Comparison of ENCODE assay signal across 7 cellular contexts in the genomic region with DNA sequence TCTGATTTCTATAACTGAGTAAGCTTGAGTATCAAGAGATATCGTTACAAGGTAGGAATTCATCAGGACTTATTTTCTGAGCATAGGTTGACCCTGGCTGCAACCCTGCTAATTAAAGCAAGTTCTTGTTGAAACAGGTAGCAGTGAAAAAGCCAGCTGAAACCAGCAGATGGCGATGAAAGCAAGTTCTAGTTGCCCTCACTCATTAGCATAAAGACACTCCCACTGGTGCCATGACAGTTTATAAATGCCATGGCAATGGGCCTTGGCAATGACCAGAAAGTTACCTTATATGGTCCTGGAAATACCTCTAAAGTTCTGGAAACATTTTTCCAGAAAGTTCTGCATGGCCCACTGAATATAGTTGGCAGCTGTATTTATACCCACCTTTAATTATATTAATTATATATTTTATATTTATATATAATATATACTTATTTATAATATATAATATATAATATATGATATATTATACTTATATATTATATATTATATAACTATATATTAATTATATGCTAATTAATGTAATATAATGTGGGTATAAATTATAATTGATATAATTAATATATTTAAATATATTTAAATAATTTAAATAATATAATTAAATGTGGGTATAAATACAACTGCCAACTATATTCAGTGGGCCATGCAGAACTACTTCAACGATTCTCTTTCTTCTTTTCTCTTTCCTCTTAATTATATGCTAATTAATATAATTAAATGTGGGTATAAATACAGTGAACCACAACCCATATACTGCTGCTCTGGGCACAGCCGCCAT.
DNase-seq lines count a peak whose midpoint lies in the region; ATAC-seq and TF ChIP-seq lines count a peak whose summit lies in the region.

No MANE protein-coding gene starts in this region.

- 75 to 86% (median 85%) methylated on average over 4 of the region's 4 CpGs for WGBS in adrenal gland, 4 donors
- 83 to 89% methylated on average over 4 of the region's 4 CpGs for WGBS in tibial nerve, 2 donors

- H3K4me1 ChIP-seq in adrenal gland (replicated peaks in 1 of 2) = no peaks in the 10 kb centered on the region
- H3K4me1 ChIP-seq in tibial nerve = no peaks in the 10 kb centered on the region

- TF ChIP-seq EP300 in neural cell (conservative IDR thresholded peaks at IDR 0.05; ENCODE audit: poor library complexity, severe bottlenecking) (no peak), tibial nerve (IDR thresholded peaks at IDR 0.05) (no peak)

- in situ Hi-C loops in GM13977 (cut with MboI; ENCODE audit: low pct_unique_long_range_greater_than_20kb, low sequenced_read_pairs, unreplicated experiment) = no loop called here

- TF ChIP-seq RAD21 in neural cell (conservative IDR thresholded peaks at IDR 0.05) = no peak

- H3K27me3 ChIP-seq in adrenal gland = no peaks in the 10 kb centered on the region
- no peaks in the 10 kb centered on the region for H3K27me3 ChIP-seq in neural cell (ENCODE audit: insufficient read depth, low read depth, low read length)
- no peaks in the 10 kb centered on the region for H3K27me3 ChIP-seq in tibial nerve

- H3K4me3 ChIP-seq in adrenal gland = no peak overlapping the region
- H3K4me3 ChIP-seq in neural cell (ENCODE audit: low read length) = no peak overlapping the region
- no peak overlapping the region for H3K4me3 ChIP-seq in tibial nerve

- H3K4me3 Mint-ChIP-seq in HFFc6 = no peak overlapping the region

- no peaks in the 10 kb centered on the region for H3K9me2 ChIP-seq in neural cell (ENCODE audit: insufficient read depth, low read length)

- no peaks in the 10 kb centered on the region for H3K9me3 ChIP-seq in adrenal gland (replicated peaks in 1 of 3)
- H3K9me3 ChIP-seq in neural cell (ENCODE audit: low read length) = no peaks in the 10 kb centered on the region
- H3K9me3 ChIP-seq in tibial nerve = no peaks in the 10 kb centered on the region

- ATAC-seq in HG02763 (IDR thresholded peaks at IDR 0.05; ENCODE audit: unreplicated experiment) = no peak

- H3K9ac ChIP-seq in neural cell (ENCODE audit: low read length) = no peak overlapping the region

- H3K79me2 ChIP-seq in neural cell (replicated peaks; ENCODE audit: insufficient read depth, low read length) = no peaks in the 10 kb centered on the region

- no peaks in the 10 kb centered on the region for H3K36me3 ChIP-seq in adrenal gland (replicated peaks in 1 of 2)
- no peaks in the 10 kb centered on the region for H3K36me3 ChIP-seq in neural cell (ENCODE audit: insufficient read depth, low read length)
- no peaks in the 10 kb centered on the region for H3K36me3 ChIP-seq in tibial nerve

- H3K27ac ChIP-seq in adrenal gland (no peak overlapping the region), neural cell (ENCODE audit: low read length) (no peak overlapping the region), tibial nerve (no peak overlapping the region)

- intact Hi-C loops in adrenal gland (cut with DNase I) = no loop called here

- H2AFZ ChIP-seq in neural cell (ENCODE audit: low read depth, low read length) = no peak overlapping the region

- peak; percentile 50 for TF ChIP-seq CTCF in GM13977 (IDR thresholded peaks at IDR 0.05; ENCODE audit: extremely low read depth, insufficient read depth, missing control alignments)
- peak; percentile 13; the same call in 1 of the 2 replicates for TF ChIP-seq CTCF in HFFc6 (IDR thresholded peaks at IDR 0.05)
- peak in 1 of 6 experiments; percentile 6 for TF ChIP-seq CTCF in adrenal gland (IDR thresholded peaks at IDR 0.05)
- TF ChIP-seq CTCF in neural cell (IDR thresholded peaks at IDR 0.05; ENCODE audit: poor library complexity, severe bottlenecking) = peak; percentile 36
- no peak for TF ChIP-seq CTCF in tibial nerve (IDR thresholded peaks at IDR 0.05)

- no peak overlapping the region for H3K27ac Mint-ChIP-seq in HFFc6

- no peaks in the 10 kb centered on the region for H3K27me3 Mint-ChIP-seq in HFFc6 (ENCODE audit: insufficient read depth)

- peak; percentile 13 for DNase-seq in GM13977 (ENCODE audit: low spot score)
- no peak for DNase-seq in HFFc6
- peak; percentile 17 for DNase-seq in NCI-H1092 (lab: John Stamatoyannopoulos, UW)
- peak in 4 of 7 donors; percentile 20 to 59 (median 26) for DNase-seq in adrenal gland
- no peak for DNase-seq in tibial nerve (ENCODE audit: low spot score in 2 of 2)

- no peaks in the 10 kb centered on the region for H3K4me1 Mint-ChIP-seq in HFFc6 (ENCODE audit: low read depth)

- TF ChIP-seq POLR2A in adrenal gland (IDR thresholded peaks at IDR 0.05) (no peak), tibial nerve (IDR thresholded peaks at IDR 0.05) (no peak)

- no peaks in the 10 kb centered on the region for H4K20me1 ChIP-seq in neural cell (ENCODE audit: insufficient read depth)

- no peaks in the 10 kb centered on the region for H3K36me3 Mint-ChIP-seq in HFFc6 (ENCODE audit: low read depth)

- peaks cover 23% of the 10 kb centered on the region for H3K9me3 Mint-ChIP-seq in HFFc6

- no peak overlapping the region for H3K4me2 ChIP-seq in neural cell (ENCODE audit: low read length)

- H3F3A ChIP-seq in neural cell (ENCODE audit: insufficient read depth, low read length, poor library complexity, severe bottlenecking) = peaks cover 5% of the 10 kb centered on the region

TF ChIP-seq in neural cell, 6 proteins besides CTCF, POLR2A, EP300 and RAD21:
- no peak for TF ChIP-seq POLR2AphosphoS5 (IDR thresholded peaks at IDR 0.05)

Comparison
In these comparisons a context has a peak if more than half of its experiments do, and no peak if none do; other contexts are left out.
1. DNase-seq: peak in GM13977 (single experiment), NCI-H1092 (single experiment) and adrenal gland (4 of 7); none in HFFc6 (single experiment) and tibial nerve (0 of 2).
2. CTCF ChIP-seq: peak in GM13977 (single experiment), HFFc6 (single experiment) and neural cell (single experiment); none in tibial nerve (0 of 5).